1 cellular context compared by ENCODE assay signal in genomic region chr3:52193059-52193458, GRCh38.
TF ChIP-seq lines count a peak whose summit lies in the region.

No MANE protein-coding gene starts in this region.

TF ChIP-seq in SK-N-SH, 30 proteins besides CTCF, POLR2A, EP300 and RAD21 (continued from another document):
- TF ChIP-seq PBX3 (IDR thresholded peaks at IDR 0.05): peak; percentile 77
- TF ChIP-seq EZH2phosphoT487 (IDR thresholded peaks at IDR 0.05; ENCODE audit: borderline replicate concordance, low read depth): no peak
- TF ChIP-seq TAF1 (IDR thresholded peaks at IDR 0.05; ENCODE audit: borderline replicate concordance, low read depth, low read length): no peak
- TF ChIP-seq NFIC (IDR thresholded peaks at IDR 0.05; ENCODE audit: borderline replicate concordance): peak; percentile 98
- TF ChIP-seq NRF1 (IDR thresholded peaks at IDR 0.05; ENCODE audit: low read depth, low read length): no peak
- no peak for TF ChIP-seq TEAD4 (IDR thresholded peaks at IDR 0.05; ENCODE audit: borderline replicate concordance, insufficient read depth)
- TF ChIP-seq CHD2 (IDR thresholded peaks at IDR 0.05; ENCODE audit: low read length, partially characterized antibody): no peak
- TF ChIP-seq RXRA (IDR thresholded peaks at IDR 0.05; ENCODE audit: borderline replicate concordance, low read depth): peak; percentile 56; the same call in 1 of the 2 replicates
- no peak for TF ChIP-seq MEF2A (IDR thresholded peaks at IDR 0.05; ENCODE audit: borderline replicate concordance, low read depth)
- TF ChIP-seq SMC3 (IDR thresholded peaks at IDR 0.05; ENCODE audit: low read depth, low read length): no peak
- TF ChIP-seq RCOR1 (IDR thresholded peaks at IDR 0.05; ENCODE audit: low read length): no peak
- TF ChIP-seq RFX5 (IDR thresholded peaks at IDR 0.05; ENCODE audit: low read length): no peak
- peak; percentile 88 for TF ChIP-seq TCF12 (IDR thresholded peaks at IDR 0.05)
- TF ChIP-seq REST (IDR thresholded peaks at IDR 0.05; ENCODE audit: low read depth, low read length): no peak
- TF ChIP-seq JUND (IDR thresholded peaks at IDR 0.05): peak; percentile 79
- no peak for TF ChIP-seq USF2 (IDR thresholded peaks at IDR 0.05; ENCODE audit: borderline replicate concordance, low read depth, low read length)
TF ChIP-seq in SK-N-SH: peak in this region for 7.
